ENCODE assay signal across 8 cellular contexts in genomic region chr11:133927690-133928627, GRCh38. TPM values are rescaled to one million over a fixed set of nuclear protein-coding genes. Genes with fewer than 3 reads are reported as not detected.
A peak's percentile ranks its signal among the peaks of the same experiment; 100 is the strongest.
DNase-seq lines count a peak whose midpoint lies in the region; ATAC-seq and TF ChIP-seq lines count a peak whose summit lies in the region.

No MANE protein-coding gene starts in this region.

- H3K36me3 Mint-ChIP-seq in activated CD4-positive, alpha-beta T cell treated with anti-CD3 and anti-CD28 coated beads, Interleukin-2, amount 10 ng/mL, durations not matched to agents 24 days and 14 days (ENCODE audit: low read depth), result peaks cover 56% of the 10 kb centered on the region

- H3K9me3 Mint-ChIP-seq in activated CD4-positive, alpha-beta T cell treated with anti-CD3 and anti-CD28 coated beads, Interleukin-2, amount 10 ng/mL, durations not matched to agents 24 days and 14 days, result no peaks in the 10 kb centered on the region

- peak overlapping the region; percentile 97 for H3K27ac Mint-ChIP-seq in activated CD4-positive, alpha-beta T cell treated with anti-CD3 and anti-CD28 coated beads, Interleukin-2, amount 10 ng/mL, durations not matched to agents 24 days and 14 days

- ATAC-seq in GM18868 (IDR thresholded peaks at IDR 0.05; ENCODE audit: unreplicated experiment) (peak; percentile 86), HG03097 (IDR thresholded peaks at IDR 0.05; ENCODE audit: low FRiP score, unreplicated experiment) (peak; percentile 77)

- TF ChIP-seq CTCF in AG09319 (IDR thresholded peaks at IDR 0.05; ENCODE audit: low read depth, low read length), result peak; percentile 91

- intact Hi-C loops in activated CD4-positive, alpha-beta T cell treated with anti-CD3 and anti-CD28 coated beads, Interleukin-2, amount 10 ng/mL, durations not matched to agents 24 days and 14 days (cut with micrococcal nuclease), result loop anchor here (1.0 to 5.0 kb wide), 6 partner anchors 17 to 349 kb away; partner anchors contain the start of genes GLB1L3, NCAPD3 and VPS26B

- DNase-seq in AG09319 (ENCODE audit: extremely low read depth, low read depth), result no peak
- DNase-seq in NCI-H2171 (lab: John Stamatoyannopoulos, UW), result peak; percentile 62
- DNase-seq in activated CD4-positive, alpha-beta T cell treated with anti-CD3 and anti-CD28 coated beads, Interleukin-2, amount 10 ng/mL, durations not matched to agents 24 days and 14 days, result peak; percentile 92
- peak; percentile 27 for DNase-seq in dedifferentiated amniotic fluid mesenchymal stem cell (ENCODE audit: extremely low spot score)
- peak; percentile 63 for DNase-seq in medulla oblongata (ENCODE audit: extremely low spot score)
- peak; percentile 7 to 42 for DNase-seq in stimulated activated CD8-positive, alpha-beta memory T cell treated with anti-CD3 and anti-CD28 coated beads, Interleukin-15, amount 100 ng/mL, for 4 hours (ENCODE audit: low read depth in 2 of 2)

- peak overlapping the region; percentile 89 for H3K4me3 Mint-ChIP-seq in activated CD4-positive, alpha-beta T cell treated with anti-CD3 and anti-CD28 coated beads, Interleukin-2, amount 10 ng/mL, durations not matched to agents 24 days and 14 days

- no peaks in the 10 kb centered on the region for H3K27me3 Mint-ChIP-seq in activated CD4-positive, alpha-beta T cell treated with anti-CD3 and anti-CD28 coated beads, Interleukin-2, amount 10 ng/mL, durations not matched to agents 24 days and 14 days

- peaks cover 34% of the 10 kb centered on the region for H3K4me1 Mint-ChIP-seq in activated CD4-positive, alpha-beta T cell treated with anti-CD3 and anti-CD28 coated beads, Interleukin-2, amount 10 ng/mL, durations not matched to agents 24 days and 14 days

RNA-seq across cellular contexts. Expression of gene IGSF9B, which starts 28.8 kb away (rescaled TPM):
- total RNA-seq in activated CD4-positive, alpha-beta T cell treated with anti-CD3 and anti-CD28 coated beads, Interleukin-2, amount 10 ng/mL, durations not matched to agents 24 days and 14 days, result 90.5 and 91.8 TPM in 2 replicates
